ENCODE assay signal across 9 cellular contexts in the genomic region with DNA sequence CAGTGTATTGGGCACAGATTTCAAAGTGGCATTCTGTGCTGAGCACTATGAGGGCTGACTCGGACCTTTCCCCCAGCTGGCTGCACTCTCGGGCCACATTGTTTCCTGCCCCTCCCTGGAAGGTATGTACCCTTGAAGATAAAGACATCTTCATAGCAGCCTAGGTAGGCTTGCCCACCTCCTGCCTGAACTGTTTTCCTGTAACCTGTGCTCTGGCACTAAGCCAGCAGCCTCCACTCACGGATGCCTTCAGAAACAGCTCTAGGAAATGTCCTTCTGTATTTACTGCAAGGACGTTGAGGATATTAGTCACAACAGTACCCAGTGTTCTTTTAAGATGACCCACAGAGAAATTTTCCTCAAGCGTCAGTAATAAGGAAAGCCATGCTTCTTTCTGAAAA. TPM values are rescaled to one million over a fixed set of nuclear protein-coding genes. Genes with fewer than 3 reads are reported as not detected.
DNase-seq lines count a peak whose midpoint lies in the region; ATAC-seq and TF ChIP-seq lines count a peak whose summit lies in the region.
"Had no signal": no experiment of that assay in that cellular context is flagged by ENCODE, and none has a peak within 500 bp of the region (broad histone marks: within the 10 kb centered on the region; RNA-seq: fewer than 3 reads in every experiment).

No MANE protein-coding gene starts in this region.

- no peak overlapping the region for H3K4me3 Mint-ChIP-seq in activated T-helper 2 cell treated with anti-CD3 and anti-CD28 coated beads, Interferon-gamma antibody, Interleukin-2, Interleukin-4, amounts not matched to agents 10 μg/mL and 5 μg/mL and 100 μg/mL, durations not matched to agents 14 hours and 24 hours and 36 hours (ENCODE audit: low read depth)

- no peak for TF ChIP-seq POLR2A in suprapubic skin (IDR thresholded peaks at IDR 0.05)

- H3K9me3 Mint-ChIP-seq in activated T-helper 2 cell treated with anti-CD3 and anti-CD28 coated beads, Interferon-gamma antibody, Interleukin-2, Interleukin-4, amounts not matched to agents 10 μg/mL and 5 μg/mL and 100 μg/mL, durations not matched to agents 14 hours and 24 hours and 36 hours = no peaks in the 10 kb centered on the region

- 69% methylated on average over 5 of the region's 5 CpGs for WGBS in suprapubic skin

- intact Hi-C loops in activated T-helper 2 cell treated with anti-CD3 and anti-CD28 coated beads, Interferon-gamma antibody, Interleukin-2, Interleukin-4, amounts not matched to agents 10 μg/mL and 5 μg/mL and 100 μg/mL, durations not matched to agents 14 hours and 24 hours and 36 hours (cut with micrococcal nuclease) = loop anchor here (1.0 to 10.0 kb wide), 5 partner anchors 12 to 427 kb away; a partner anchor contains a TSS
- intact Hi-C loops in left cardiac atrium (cut with DNase I) = loop anchor here in 1 of 2 donors (5.0 kb wide), 1 partner anchor 87 kb away; a partner anchor contains a TSS

- no peaks in the 10 kb centered on the region for H3K27me3 ChIP-seq in suprapubic skin

- peaks cover 36% of the 10 kb centered on the region for H3K4me1 ChIP-seq in suprapubic skin

- H3K27ac Mint-ChIP-seq in activated T-helper 2 cell treated with anti-CD3 and anti-CD28 coated beads, Interferon-gamma antibody, Interleukin-2, Interleukin-4, amounts not matched to agents 10 μg/mL and 5 μg/mL and 100 μg/mL, durations not matched to agents 14 hours and 24 hours and 36 hours = peak overlapping the region; percentile 83

- no peaks in the 10 kb centered on the region for H3K9me3 ChIP-seq in suprapubic skin

- peaks cover 21% of the 10 kb centered on the region for H3K36me3 ChIP-seq in suprapubic skin

- H3K4me1 Mint-ChIP-seq in activated T-helper 2 cell treated with anti-CD3 and anti-CD28 coated beads, Interferon-gamma antibody, Interleukin-2, Interleukin-4, amounts not matched to agents 10 μg/mL and 5 μg/mL and 100 μg/mL, durations not matched to agents 14 hours and 24 hours and 36 hours (ENCODE audit: low read depth) = peaks cover 27% of the 10 kb centered on the region

- TF ChIP-seq EP300 in suprapubic skin (IDR thresholded peaks at IDR 0.05) = no peak

- H3K36me3 Mint-ChIP-seq in activated T-helper 2 cell treated with anti-CD3 and anti-CD28 coated beads, Interferon-gamma antibody, Interleukin-2, Interleukin-4, amounts not matched to agents 10 μg/mL and 5 μg/mL and 100 μg/mL, durations not matched to agents 14 hours and 24 hours and 36 hours (ENCODE audit: low read depth) = peaks cover 46% of the 10 kb centered on the region

- TF ChIP-seq CTCF in suprapubic skin (IDR thresholded peaks at IDR 0.05) = no peak

- no peak overlapping the region for H3K27ac ChIP-seq in suprapubic skin

- H3K4me3 ChIP-seq in suprapubic skin = no peak overlapping the region

- ATAC-seq in left cardiac atrium (peak in 1 of 2 donors; percentile 12), HG03159 (IDR thresholded peaks at IDR 0.05; ENCODE audit: unreplicated experiment) (no peak), HG03469 (IDR thresholded peaks at IDR 0.05; ENCODE audit: unreplicated experiment) (no peak)
- ATAC-seq: sciatic nerve had no signal

- peak; percentile 32 for DNase-seq in activated CD8-positive, alpha-beta memory T cell treated with anti-CD3 and anti-CD28 coated beads for 24 hours
- no peak for DNase-seq in activated CD8-positive, alpha-beta memory T cell treated with anti-CD3 and anti-CD28 coated beads, Interleukin-2, amount 50 U/mL, for 48 hours
- no peak for DNase-seq in activated T-helper 2 cell treated with anti-CD3 and anti-CD28 coated beads, Interferon-gamma antibody, Interleukin-2, Interleukin-4, amounts not matched to agents 10 μg/mL and 5 μg/mL and 100 μg/mL, durations not matched to agents 14 hours and 24 hours and 36 hours (ENCODE audit: low spot score)
- DNase-seq in left cardiac atrium (peak; percentile 41), suprapubic skin (ENCODE audit: low spot score in 2 of 2) (peak; percentile 43 to 69), NCI-H2081 (lab: John Stamatoyannopoulos, UW) (no peak)

- no peaks in the 10 kb centered on the region for H3K27me3 Mint-ChIP-seq in activated T-helper 2 cell treated with anti-CD3 and anti-CD28 coated beads, Interferon-gamma antibody, Interleukin-2, Interleukin-4, amounts not matched to agents 10 μg/mL and 5 μg/mL and 100 μg/mL, durations not matched to agents 14 hours and 24 hours and 36 hours (ENCODE audit: low read depth)

RNA-seq across cellular contexts. Expression of a gene that starts 43.7 kb away (rescaled TPM):
- total RNA-seq in activated T-helper 2 cell treated with anti-CD3 and anti-CD28 coated beads, Interferon-gamma antibody, Interleukin-2, Interleukin-4, amounts not matched to agents 10 μg/mL and 5 μg/mL and 100 μg/mL, durations not matched to agents 14 hours and 24 hours and 36 hours = 35.7 and 36.7 TPM in 2 replicates
- total RNA-seq in left cardiac atrium (10 to 100 TPM; 11.6 to 11.9 TPM), suprapubic skin (10 to 100 TPM; 11.2 to 24.7 (median 17.1) TPM)

RNA-seq across cellular contexts. Expression of a gene that starts 43.9 kb away (rescaled TPM):
- 39.4 and 42.6 TPM in 2 replicates for total RNA-seq in activated T-helper 2 cell treated with anti-CD3 and anti-CD28 coated beads, Interferon-gamma antibody, Interleukin-2, Interleukin-4, amounts not matched to agents 10 μg/mL and 5 μg/mL and 100 μg/mL, durations not matched to agents 14 hours and 24 hours and 36 hours
- 10 to 100 TPM; 78.6 to 86.4 TPM for total RNA-seq in left cardiac atrium
- 10 to 100 TPM; 24.7 to 45.6 (median 27.7) TPM for total RNA-seq in suprapubic skin

Comparison
In these comparisons a context has a peak if more than half of its experiments do, and no peak if none do; other contexts are left out.
1. DNase-seq: peak in activated CD8-positive, alpha-beta memory T cell treated with anti-CD3 and anti-CD28 coated beads for 24 hours (single experiment), left cardiac atrium (single experiment) and suprapubic skin (2 of 2); none in activated CD8-positive, alpha-beta memory T cell treated with anti-CD3 and anti-CD28 coated beads, Interleukin-2, amount 50 U/mL, for 48 hours (single experiment), activated T-helper 2 cell treated with anti-CD3 and anti-CD28 coated beads, Interferon-gamma antibody, Interleukin-2, Interleukin-4, amounts not matched to agents 10 μg/mL and 5 μg/mL and 100 μg/mL, durations not matched to agents 14 hours and 24 hours and 36 hours (single experiment) and NCI-H2081 (0 of 2).